In the genomic region with DNA sequence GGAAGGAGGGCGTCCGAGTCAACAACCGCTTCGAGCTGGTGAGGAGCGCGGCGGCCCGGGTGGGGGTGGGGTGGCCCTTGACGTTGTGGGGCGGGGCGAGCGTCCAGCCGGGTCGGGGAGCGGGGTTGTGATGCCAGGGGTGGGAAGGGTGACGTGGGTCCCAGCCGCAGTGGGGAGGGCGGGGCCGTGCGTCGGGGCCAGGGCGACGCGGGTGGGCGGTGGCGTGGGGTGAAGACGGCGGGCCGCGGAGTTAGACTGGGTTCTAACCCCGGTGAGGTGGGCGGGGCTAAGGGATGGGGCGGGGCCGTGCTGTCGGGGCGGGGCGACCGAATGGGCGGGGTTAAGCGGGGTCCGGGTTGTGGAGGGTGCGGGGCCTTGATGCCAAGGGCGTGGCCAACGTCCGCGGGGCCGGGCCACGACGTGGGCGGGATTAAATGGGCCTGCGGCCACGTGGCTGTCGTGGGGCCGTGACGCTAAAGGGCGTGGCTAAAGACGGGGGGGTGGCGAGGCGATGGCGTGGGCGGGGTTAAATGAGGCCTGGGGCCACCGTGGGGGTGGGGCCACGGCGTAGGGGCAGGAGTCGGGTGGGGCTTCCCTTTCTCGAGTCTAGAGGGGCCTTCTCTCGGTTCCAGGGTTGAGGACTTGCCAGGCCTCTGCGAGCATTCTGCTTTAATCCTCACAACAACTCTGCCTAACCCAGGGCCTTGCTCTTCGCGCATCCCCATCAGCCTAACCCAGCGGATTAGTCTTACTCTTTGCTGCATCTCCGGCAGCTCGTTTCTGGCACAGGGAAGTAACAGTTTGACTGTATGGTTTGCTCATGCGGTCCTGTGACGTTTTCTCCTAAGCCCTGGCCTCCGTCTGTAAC, we compare ENCODE assay signal across 8 cellular contexts. TPM values are rescaled to one million over a fixed set of nuclear protein-coding genes. Genes with fewer than 3 reads are reported as not detected.
DNase-seq lines count a peak whose midpoint lies in the region; ATAC-seq and TF ChIP-seq lines count a peak whose summit lies in the region.

No MANE protein-coding gene starts in this region.

- H3K36me3 Mint-ChIP-seq in HFFc6 (ENCODE audit: low read depth), result peaks cover 34% of the 10 kb centered on the region
- peaks cover 13 to 21% of the 10 kb centered on the region in 2 donors for H3K36me3 Mint-ChIP-seq in activated naive CD4-positive, alpha-beta T cell treated with anti-CD3 and anti-CD28 coated beads, Interleukin-2, amount 50 U/mL, for 72 hours

- peaks cover 8% of the 10 kb centered on the region for H3K4me1 Mint-ChIP-seq in HFFc6 (ENCODE audit: low read depth)

- peak overlapping the region; percentile 90 for H3K4me3 Mint-ChIP-seq in HFFc6

- H3K9ac ChIP-seq in ES-I3 (ENCODE audit: low read depth, low read length), result peak overlapping the region; percentile 99

- no peaks in the 10 kb centered on the region for H3K27me3 Mint-ChIP-seq in HFFc6 (ENCODE audit: insufficient read depth)

- H3K9me3 Mint-ChIP-seq in HFFc6, result no peaks in the 10 kb centered on the region
- no peaks in the 10 kb centered on the region for H3K9me3 Mint-ChIP-seq in activated naive CD4-positive, alpha-beta T cell treated with anti-CD3 and anti-CD28 coated beads, Interleukin-2, amount 50 U/mL, for 72 hours

- peak overlapping the region; percentile 98 for H3K27ac Mint-ChIP-seq in HFFc6
- H3K27ac Mint-ChIP-seq in activated naive CD4-positive, alpha-beta T cell treated with anti-CD3 and anti-CD28 coated beads, Interleukin-2, amount 50 U/mL, for 72 hours, result peak overlapping the region; percentile 95 to 97

- no peak for TF ChIP-seq POLR2A in NB4 (IDR thresholded peaks at IDR 0.05; ENCODE audit: extremely low read depth, insufficient read length)

- H3K4me3 ChIP-seq in NB4 (ENCODE audit: low read depth, low read length), result peak overlapping the region; percentile 91

- no peak for TF ChIP-seq CTCF in HFFc6 (IDR thresholded peaks at IDR 0.05)
- no peak for TF ChIP-seq CTCF in NB4 (IDR thresholded peaks at IDR 0.05; ENCODE audit: low read depth, low read length)

- H3K27ac ChIP-seq in substantia nigra (ENCODE audit: low read depth, low read length, poor library complexity, severe bottlenecking), result peak overlapping the region; percentile 100

- DNase-seq in HFFc6 (peak; percentile 91), NB4 (ENCODE audit: low read depth) (peak; percentile 96), glomerular endothelial cell (ENCODE audit: extremely low read depth, low read depth, low spot score) (peak; percentile 48), nucleus accumbens (lab: John Stamatoyannopoulos, UW) (peak; percentile 68 to 99 (median 94)), substantia nigra (lab: John Stamatoyannopoulos, UW) (peak; percentile 85 to 99 (median 96))
- peak; percentile 94 to 95 for DNase-seq in activated naive CD4-positive, alpha-beta T cell treated with anti-CD3 and anti-CD28 coated beads, Interleukin-2, amount 50 U/mL, for 72 hours (ENCODE audit: low spot score in 2 of 2)

- peak; percentile 80 for ATAC-seq in SK-N-SH treated with all-trans-retinoic acid at 6 μM for 48 hours
- ATAC-seq in activated naive CD4-positive, alpha-beta T cell treated with anti-CD3 and anti-CD28 coated beads, Interleukin-2, amount 50 U/mL, for 72 hours, result peak; percentile 66 to 81

- H3K4me1 ChIP-seq in ES-I3 (ENCODE audit: insufficient read depth, low read length), result no peaks in the 10 kb centered on the region

- H3K9me3 ChIP-seq in ES-I3 (ENCODE audit: control insufficient read depth, insufficient read depth, low read length), result 0 out of 2 replicates have a peak, but pooled peaks cover 3% of the 10 kb centered on the region

- H3K36me3 ChIP-seq in ES-I3 (ENCODE audit: insufficient read depth, low read length), result peaks cover 4% of the 10 kb centered on the region

TF ChIP-seq in SK-N-SH treated with all-trans-retinoic acid at 6 μM for 48 hours, 23 proteins besides CTCF, POLR2A, EP300 and RAD21:
- TF ChIP-seq PPARA (CRISPR knock-in tag; IDR thresholded peaks at IDR 0.05; ENCODE audit: borderline replicate concordance) (no peak), PATZ1 (CRISPR knock-in tag; IDR thresholded peaks at IDR 0.05; ENCODE audit: borderline replicate concordance) (peak; percentile 67; the same call in 1 of the 2 replicates), ZFP3 (CRISPR knock-in tag; IDR thresholded peaks at IDR 0.05) (peak; percentile 88)

RNA-seq across cellular contexts. Expression of gene TCF25, which starts 0.7 kb away (rescaled TPM):
- 100 to 1,000 TPM; 157 to 202 (median 170) TPM for total RNA-seq in HFFc6 (2021; fragmentation: NEBNext Ultra II Directional; extraction: Animal tissue kit (Norgen Biotek cat#: 25700))
- 100 to 1,000 TPM; 167 to 235 TPM for total RNA-seq in activated naive CD4-positive, alpha-beta T cell treated with anti-CD3 and anti-CD28 coated beads, Interleukin-2, amount 50 U/mL, for 72 hours
- total RNA-seq in glomerular endothelial cell, result 184 and 223 TPM in 2 replicates

RNA-seq across cellular contexts. Expression of gene MC1R, which starts 44.6 kb away (rescaled TPM):
- 1 to 10 TPM; 2.1 to 3.2 (median 3.0) TPM for total RNA-seq in HFFc6 (2021; fragmentation: NEBNext Ultra II Directional; extraction: Animal tissue kit (Norgen Biotek cat#: 25700))
- 1 to 10 TPM; 4.6 to 5.1 TPM for total RNA-seq in activated naive CD4-positive, alpha-beta T cell treated with anti-CD3 and anti-CD28 coated beads, Interleukin-2, amount 50 U/mL, for 72 hours
- 2.7 and 2.8 TPM in 2 replicates for total RNA-seq in glomerular endothelial cell

RNA-seq across cellular contexts. Expression of gene SPIRE2, which starts 45.8 kb away (rescaled TPM):
- total RNA-seq in HFFc6 (2021; fragmentation: NEBNext Ultra II Directional; extraction: Animal tissue kit (Norgen Biotek cat#: 25700)), result 1 to 10 TPM; 1.5 to 2.5 (median 1.9) TPM
- 1 to 10 TPM; 1.9 to 2.6 TPM for total RNA-seq in activated naive CD4-positive, alpha-beta T cell treated with anti-CD3 and anti-CD28 coated beads, Interleukin-2, amount 50 U/mL, for 72 hours
- 1.6 and 3.3 TPM in 2 replicates for total RNA-seq in glomerular endothelial cell

RNA-seq across cellular contexts. Expression of gene TUBB3, which starts 49.1 kb away (rescaled TPM):
- 100 to 1,000 TPM; 147 to 212 (median 164) TPM for total RNA-seq in HFFc6 (2021; fragmentation: NEBNext Ultra II Directional; extraction: Animal tissue kit (Norgen Biotek cat#: 25700))
- 10 to 100 TPM in 1 of 2 donors, not detected in 1; 10.2 TPM for total RNA-seq in activated naive CD4-positive, alpha-beta T cell treated with anti-CD3 and anti-CD28 coated beads, Interleukin-2, amount 50 U/mL, for 72 hours
- total RNA-seq in glomerular endothelial cell, result 275 and 412 TPM in 2 replicates

RNA-seq across cellular contexts. Expression of gene FANCA, which starts 57.6 kb away (rescaled TPM):
- total RNA-seq in HFFc6 (2021; fragmentation: NEBNext Ultra II Directional; extraction: Animal tissue kit (Norgen Biotek cat#: 25700)), result 10 to 100 TPM; 13.6 to 26.3 (median 21.9) TPM
- total RNA-seq in activated naive CD4-positive, alpha-beta T cell treated with anti-CD3 and anti-CD28 coated beads, Interleukin-2, amount 50 U/mL, for 72 hours, result 100 to 1,000 TPM; 123 to 194 TPM
- 7.6 and 32.3 TPM in 2 replicates for total RNA-seq in glomerular endothelial cell

Comparison
In these comparisons a context has a peak if more than half of its experiments do, and no peak if none do; other contexts are left out.
1. Peak in every context shown above with its lines: DNase-seq, ATAC-seq, H3K4me3 ChIP-seq and H3K27ac ChIP-seq.